In genomic region chr3:34727700-34728099, GRCh38 we compare ENCODE assay signal across 22 cellular contexts.
A peak's percentile ranks its signal among the peaks of the same experiment; 100 is the strongest.
DNase-seq lines count a peak whose midpoint lies in the region; ATAC-seq and TF ChIP-seq lines count a peak whose summit lies in the region.
"Had no signal": no experiment of that assay in that cellular context is flagged by ENCODE, and none has a peak within 500 bp of the region (broad histone marks: within the 10 kb centered on the region; RNA-seq: fewer than 3 reads in every experiment).

No MANE protein-coding gene starts in this region.

- no peaks in the 10 kb centered on the region for H3K79me2 ChIP-seq in hepatocyte

- H3K4me1 ChIP-seq in hepatocyte (ENCODE audit: insufficient read depth) = no peaks in the 10 kb centered on the region
- H3K4me1 ChIP-seq: gastroesophageal sphincter, testis had no signal

- H3K36me3 Mint-ChIP-seq in chondrocyte (ENCODE audit: low read depth) = peaks cover 5% of the 10 kb centered on the region
- H3K36me3 Mint-ChIP-seq: stimulated activated memory B cell treated with anti-CD40 and anti-IgM and Interleukin-4, amounts not matched to agents 10 μg/mL and 1 μg/mL and 100 μg/mL, for 72 hours; WTC11 had no signal

- H3K36me3 ChIP-seq in hepatocyte (replicated peaks; ENCODE audit: insufficient read depth, low read depth) = no peaks in the 10 kb centered on the region
- H3K36me3 ChIP-seq: gastroesophageal sphincter, neutrophil had no signal

- 37% methylated on average over 2 of the region's 2 CpGs for WGBS in hepatocyte (ENCODE audit: low lambda C conversion rate, missing lambda C conversion rate)

- H3K27me3 Mint-ChIP-seq in chondrocyte (ENCODE audit: low read depth) = no peaks in the 10 kb centered on the region
- H3K27me3 Mint-ChIP-seq: stimulated activated memory B cell treated with anti-CD40 and anti-IgM and Interleukin-4, amounts not matched to agents 10 μg/mL and 1 μg/mL and 100 μg/mL, for 72 hours had no signal

- no peaks in the 10 kb centered on the region for H3K9me3 ChIP-seq in hepatocyte (ENCODE audit: low read depth)
- H3K9me3 ChIP-seq: gastroesophageal sphincter, neutrophil, testis had no signal

- peaks cover 26% of the 10 kb centered on the region for H3K9me3 Mint-ChIP-seq in chondrocyte (ENCODE audit: low read depth)

- no peaks in the 10 kb centered on the region for H4K20me1 ChIP-seq in hepatocyte (ENCODE audit: insufficient read depth, poor library complexity, severe bottlenecking)

- H2AFZ ChIP-seq in hepatocyte = no peak overlapping the region

- TF ChIP-seq CTCF in GM12865 (IDR thresholded peaks at IDR 0.05; ENCODE audit: insufficient read depth, low read depth, low read length, missing control alignments) = no peak
- TF ChIP-seq CTCF in hepatocyte (IDR thresholded peaks at IDR 0.05; ENCODE audit: poor library complexity) = no peak
- no peak for TF ChIP-seq CTCF in chondrocyte (IDR thresholded peaks at IDR 0.05)

- H3K27ac ChIP-seq in epithelial cell of prostate (no peak overlapping the region), hepatocyte (no peak overlapping the region)
- H3K27ac ChIP-seq: gastroesophageal sphincter, neutrophil, testis had no signal

- no peak overlapping the region for H3K4me3 ChIP-seq in GM12865 (ENCODE audit: low read depth, low read length)
- H3K4me3 ChIP-seq in hepatocyte = no peak overlapping the region
- H3K4me3 ChIP-seq: gastroesophageal sphincter, testis had no signal

- DNase-seq in GM12865 (ENCODE audit: low read depth) = peak; percentile 5
- peak; percentile 5 for DNase-seq in epithelial cell of prostate (ENCODE audit: low read depth, low spot score)
- no peak for DNase-seq in germinal center (ENCODE audit: low spot score)
- no peak for DNase-seq in NCI-H526 (lab: John Stamatoyannopoulos, UW)
- DNase-seq in hepatocyte (ENCODE audit: low spot score) = no peak
- DNase-seq in chondrocyte (ENCODE audit: low spot score) = no peak
- DNase-seq: activated CD4-positive, alpha-beta T cell treated with anti-CD3 and anti-CD28 coated beads, Interleukin-2, amount 50 U/mL, for 48 hours; activated CD8-positive, alpha-beta memory T cell treated with anti-CD3 and anti-CD28 coated beads, Interleukin-2, amount 50 U/mL, for 48 hours; activated effector memory CD4-positive, alpha-beta T cell treated with Interleukin-2 at 50 U/mL for 16 hours; NCI-H1436; NCI-H2171 treated with DMSO at 0.1 percent for 48 hours; NCI-H524 treated with DMSO at 0.1 percent for 48 hours; small intestine; T-helper 9 cell; testis had no signal

- no peak overlapping the region for H3K4me2 ChIP-seq in hepatocyte

- H3K9me2 ChIP-seq in hepatocyte (replicated peaks; ENCODE audit: insufficient read depth) = no peaks in the 10 kb centered on the region

- ATAC-seq in GM19395 (IDR thresholded peaks at IDR 0.05; ENCODE audit: unreplicated experiment) (peak; percentile 71), HG03442 (IDR thresholded peaks at IDR 0.05; ENCODE audit: unreplicated experiment) (peak; percentile 72)
- ATAC-seq: esophagus mucosa; gastroesophageal sphincter; stimulated activated memory B cell treated with anti-CD40 and anti-IgM and Interleukin-4, amounts not matched to agents 10 μg/mL and 1 μg/mL and 100 μg/mL, for 72 hours; WTC11 had no signal

- no peak overlapping the region for H3K27ac Mint-ChIP-seq in chondrocyte (ENCODE audit: unreplicated experiment)
- H3K27ac Mint-ChIP-seq: stimulated activated memory B cell treated with anti-CD40 and anti-IgM and Interleukin-4, amounts not matched to agents 10 μg/mL and 1 μg/mL and 100 μg/mL, for 72 hours; WTC11 had no signal

- no peak overlapping the region for H3K4me3 Mint-ChIP-seq in chondrocyte (ENCODE audit: unreplicated experiment)
- H3K4me3 Mint-ChIP-seq: stimulated activated memory B cell treated with anti-CD40 and anti-IgM and Interleukin-4, amounts not matched to agents 10 μg/mL and 1 μg/mL and 100 μg/mL, for 72 hours; WTC11 had no signal

- H3K4me1 Mint-ChIP-seq in chondrocyte (ENCODE audit: low read depth) = peaks cover 20% of the 10 kb centered on the region
- H3K4me1 Mint-ChIP-seq: stimulated activated memory B cell treated with anti-CD40 and anti-IgM and Interleukin-4, amounts not matched to agents 10 μg/mL and 1 μg/mL and 100 μg/mL, for 72 hours had no signal

- H3K27me3 ChIP-seq in hepatocyte = no peaks in the 10 kb centered on the region
- H3K27me3 ChIP-seq: gastroesophageal sphincter, neutrophil, testis had no signal

Comparison
In these comparisons a context has a peak if more than half of its experiments do, and no peak if none do; other contexts are left out.
1. DNase-seq: peak in GM12865 (single experiment) and epithelial cell of prostate (single experiment); none in germinal center (single experiment), NCI-H526 (0 of 2), hepatocyte (single experiment) and chondrocyte (single experiment).